In the genomic region with DNA sequence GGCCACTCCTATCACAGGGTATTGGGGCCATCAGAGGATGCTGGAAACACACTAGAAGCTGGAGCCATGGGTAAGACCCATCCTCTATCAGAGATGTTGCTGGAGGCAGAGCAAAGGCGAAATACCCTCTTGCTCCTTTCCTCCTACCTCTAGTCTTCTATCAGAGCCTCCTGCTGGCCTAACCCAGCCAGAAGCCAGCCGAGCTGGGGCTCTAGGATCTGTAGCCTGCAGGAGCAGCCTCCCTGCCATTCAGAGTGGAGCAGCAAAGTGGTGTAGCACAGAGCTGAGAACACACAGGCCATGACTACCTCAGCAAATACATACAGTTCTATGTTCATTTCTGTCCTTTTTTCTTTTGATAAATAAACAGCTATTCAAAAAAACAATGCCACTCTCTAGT, we compare ENCODE assay signal across 2 cellular contexts.
TF ChIP-seq lines count a peak whose summit lies in the region.

No MANE protein-coding gene starts in this region.

TF ChIP-seq in WTC11, 78 proteins besides CTCF, POLR2A, EP300 and RAD21 (continued from another document):
- TF ChIP-seq MAX (CRISPR knock-in tag; IDR thresholded peaks at IDR 0.05) (no peak), IRF1 (CRISPR knock-in tag; IDR thresholded peaks at IDR 0.05) (no peak), TCF7 (CRISPR knock-in tag; IDR thresholded peaks at IDR 0.05; ENCODE audit: low read depth) (no peak), ZNF416 (CRISPR knock-in tag; IDR thresholded peaks at IDR 0.05) (no peak), PRRX2 (CRISPR knock-in tag; IDR thresholded peaks at IDR 0.05) (no peak)

TF ChIP-seq in SK-N-SH treated with all-trans-retinoic acid at 6 μM for 48 hours, 23 proteins besides CTCF, POLR2A, EP300 and RAD21 (continued from another document):
- TF ChIP-seq, protein P1, sequence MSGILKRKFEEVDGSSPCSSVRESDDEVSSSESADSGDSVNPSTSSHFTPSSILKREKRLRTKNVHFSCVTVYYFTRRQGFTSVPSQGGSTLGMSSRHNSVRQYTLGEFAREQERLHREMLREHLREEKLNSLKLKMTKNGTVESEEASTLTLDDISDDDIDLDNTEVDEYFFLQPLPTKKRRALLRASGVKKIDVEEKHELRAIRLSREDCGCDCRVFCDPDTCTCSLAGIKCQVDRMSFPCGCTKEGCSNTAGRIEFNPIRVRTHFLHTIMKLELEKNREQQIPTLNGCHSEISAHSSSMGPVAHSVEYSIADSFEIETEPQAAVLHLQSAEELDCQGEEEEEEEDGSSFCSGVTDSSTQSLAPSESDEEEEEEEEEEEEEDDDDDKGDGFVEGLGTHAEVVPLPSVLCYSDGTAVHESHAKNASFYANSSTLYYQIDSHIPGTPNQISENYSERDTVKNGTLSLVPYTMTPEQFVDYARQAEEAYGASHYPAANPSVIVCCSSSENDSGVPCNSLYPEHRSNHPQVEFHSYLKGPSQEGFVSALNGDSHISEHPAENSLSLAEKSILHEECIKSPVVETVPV (CRISPR knock-in tag; IDR thresholded peaks at IDR 0.05): no peak
- TF ChIP-seq POU6F1 (CRISPR knock-in tag; IDR thresholded peaks at IDR 0.05; ENCODE audit: borderline replicate concordance, low read depth): no peak
- no peak for TF ChIP-seq BACH2 (CRISPR knock-in tag; IDR thresholded peaks at IDR 0.05; ENCODE audit: borderline replicate concordance)
- TF ChIP-seq RARB (CRISPR knock-in tag; IDR thresholded peaks at IDR 0.05): no peak
- no peak for TF ChIP-seq ZNF565 (CRISPR knock-in tag; conservative IDR thresholded peaks at IDR 0.05; ENCODE audit: low read depth)
- no peak for TF ChIP-seq PPARA (CRISPR knock-in tag; IDR thresholded peaks at IDR 0.05; ENCODE audit: borderline replicate concordance)
- TF ChIP-seq ZNF70 (CRISPR knock-in tag; IDR thresholded peaks at IDR 0.05): no peak
